In the genomic region with DNA sequence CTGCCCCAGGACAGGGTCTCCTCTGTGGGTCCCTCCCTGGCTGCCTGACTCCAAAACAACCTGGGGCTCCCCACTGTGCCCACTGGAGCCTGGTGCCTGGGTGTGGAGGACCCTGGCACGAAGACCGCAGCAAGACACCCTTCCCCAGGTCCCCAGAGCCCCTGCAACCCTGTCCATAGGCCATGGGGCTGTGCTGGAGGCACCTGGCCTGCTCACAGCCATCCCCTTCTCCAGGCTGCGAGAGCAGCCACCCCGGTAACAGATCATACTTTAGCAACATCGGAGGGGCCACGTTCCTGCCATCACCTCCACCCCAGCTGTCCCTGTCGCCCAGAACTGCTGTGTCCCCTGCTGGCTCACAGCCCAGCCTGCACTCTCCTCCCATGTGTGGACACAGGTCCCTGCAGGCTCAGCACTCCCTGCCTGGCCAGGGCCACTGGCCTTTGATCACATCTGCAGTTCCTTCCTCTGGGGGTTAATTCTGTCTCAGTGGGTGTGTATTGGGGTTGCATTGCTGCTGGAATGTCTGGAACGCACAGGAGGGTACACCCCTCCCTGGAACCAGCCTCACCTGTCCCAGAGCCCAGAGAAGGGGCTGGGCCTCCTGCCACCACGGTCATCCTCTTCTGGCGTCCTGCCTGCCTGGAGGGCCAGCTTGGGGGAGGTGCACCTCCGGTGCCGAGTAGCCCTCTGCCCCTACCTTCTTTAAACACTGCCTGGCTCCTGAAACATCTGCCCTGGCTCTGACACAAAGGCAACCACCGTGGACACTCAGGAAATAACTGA, we compare ENCODE assay signal across 1 cellular context.
TF ChIP-seq lines count a peak whose summit lies in the region.

No MANE protein-coding gene starts in this region.

TF ChIP-seq in HepG2, 621 proteins besides CTCF, POLR2A, EP300 and RAD21 (continued from another document and continues in another):
- TF ChIP-seq, protein P1, sequence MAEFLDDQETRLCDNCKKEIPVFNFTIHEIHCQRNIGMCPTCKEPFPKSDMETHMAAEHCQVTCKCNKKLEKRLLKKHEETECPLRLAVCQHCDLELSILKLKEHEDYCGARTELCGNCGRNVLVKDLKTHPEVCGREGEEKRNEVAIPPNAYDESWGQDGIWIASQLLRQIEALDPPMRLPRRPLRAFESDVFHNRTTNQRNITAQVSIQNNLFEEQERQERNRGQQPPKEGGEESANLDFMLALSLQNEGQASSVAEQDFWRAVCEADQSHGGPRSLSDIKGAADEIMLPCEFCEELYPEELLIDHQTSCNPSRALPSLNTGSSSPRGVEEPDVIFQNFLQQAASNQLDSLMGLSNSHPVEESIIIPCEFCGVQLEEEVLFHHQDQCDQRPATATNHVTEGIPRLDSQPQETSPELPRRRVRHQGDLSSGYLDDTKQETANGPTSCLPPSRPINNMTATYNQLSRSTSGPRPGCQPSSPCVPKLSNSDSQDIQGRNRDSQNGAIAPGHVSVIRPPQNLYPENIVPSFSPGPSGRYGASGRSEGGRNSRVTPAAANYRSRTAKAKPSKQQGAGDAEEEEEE (CRISPR knock-in tag; IDR thresholded peaks at IDR 0.05; ENCODE audit: borderline replicate concordance): no peak
- TF ChIP-seq ZC3H13 (CRISPR knock-in tag; IDR thresholded peaks at IDR 0.05) (no peak), CEBPG (CRISPR knock-in tag; IDR thresholded peaks at IDR 0.05) (peak; percentile 62), MXI1 (IDR thresholded peaks at IDR 0.05; ENCODE audit: borderline replicate concordance, low read depth, low read length) (no peak), ZNF674 (CRISPR knock-in tag; IDR thresholded peaks at IDR 0.05; ENCODE audit: low read depth) (no peak), NR2F1 (CRISPR knock-in tag; IDR thresholded peaks at IDR 0.05) (peak in 1 of 2 experiments; percentile 42; a peak in 1 of 4 replicates), PHB2 (IDR thresholded peaks at IDR 0.05; ENCODE audit: partially characterized antibody) (no peak), JARID2 (CRISPR knock-in tag; IDR thresholded peaks at IDR 0.05; ENCODE audit: insufficient replicate concordance) (no peak), ZNF7 (CRISPR knock-in tag; IDR thresholded peaks at IDR 0.05) (no peak), ZNF431 (CRISPR knock-in tag; IDR thresholded peaks at IDR 0.05; ENCODE audit: borderline replicate concordance, low read depth) (no peak), ZNF253 (CRISPR knock-in tag; IDR thresholded peaks at IDR 0.05; ENCODE audit: borderline replicate concordance) (no peak), HOXA9 (CRISPR knock-in tag; IDR thresholded peaks at IDR 0.05; ENCODE audit: borderline replicate concordance) (no peak), ZNF543 (CRISPR knock-in tag; IDR thresholded peaks at IDR 0.05) (no peak), ZNF749 (CRISPR knock-in tag; IDR thresholded peaks at IDR 0.05; ENCODE audit: borderline replicate concordance) (no peak), SIX4 (CRISPR knock-in tag; IDR thresholded peaks at IDR 0.05) (no peak), ZNF256 (CRISPR knock-in tag; conservative IDR thresholded peaks at IDR 0.05) (no peak), SMARCE1 (IDR thresholded peaks at IDR 0.05; ENCODE audit: borderline replicate concordance) (no peak), FOSL2 (CRISPR knock-in tag; IDR thresholded peaks at IDR 0.05) (peak; percentile 60), KDM3A (CRISPR knock-in tag; IDR thresholded peaks at IDR 0.05; ENCODE audit: low read depth) (no peak), ADNP (CRISPR knock-in tag; IDR thresholded peaks at IDR 0.05) (no peak), IKZF4 (CRISPR knock-in tag; IDR thresholded peaks at IDR 0.05; ENCODE audit: borderline replicate concordance, low read depth, not compliant biosample characterization) (no peak), ZNF329 (CRISPR knock-in tag; IDR thresholded peaks at IDR 0.05; ENCODE audit: low read depth) (no peak), NCOA5 (CRISPR knock-in tag; IDR thresholded peaks at IDR 0.05) (no peak), MED8 (CRISPR knock-in tag; IDR thresholded peaks at IDR 0.05; ENCODE audit: insufficient replicate concordance) (no peak), MEF2D (CRISPR knock-in tag; IDR thresholded peaks at IDR 0.05) (peak; percentile 56; the same call in 1 of the 2 replicates), SP2 (CRISPR knock-in tag; IDR thresholded peaks at IDR 0.05) (no peak), TOE1 (CRISPR knock-in tag; IDR thresholded peaks at IDR 0.05) (no peak; the same call in 1 of the 2 replicates), ATF7-NPFF (CRISPR knock-in tag; IDR thresholded peaks at IDR 0.05; ENCODE audit: low read depth) (no peak), NFYC (CRISPR knock-in tag; IDR thresholded peaks at IDR 0.05) (no peak)
- TF ChIP-seq, protein P2, sequence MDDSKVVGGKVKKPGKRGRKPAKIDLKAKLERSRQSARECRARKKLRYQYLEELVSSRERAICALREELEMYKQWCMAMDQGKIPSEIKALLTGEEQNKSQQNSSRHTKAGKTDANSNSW (CRISPR knock-in tag; IDR thresholded peaks at IDR 0.05; ENCODE audit: borderline replicate concordance): no peak
- TF ChIP-seq, protein P3, sequence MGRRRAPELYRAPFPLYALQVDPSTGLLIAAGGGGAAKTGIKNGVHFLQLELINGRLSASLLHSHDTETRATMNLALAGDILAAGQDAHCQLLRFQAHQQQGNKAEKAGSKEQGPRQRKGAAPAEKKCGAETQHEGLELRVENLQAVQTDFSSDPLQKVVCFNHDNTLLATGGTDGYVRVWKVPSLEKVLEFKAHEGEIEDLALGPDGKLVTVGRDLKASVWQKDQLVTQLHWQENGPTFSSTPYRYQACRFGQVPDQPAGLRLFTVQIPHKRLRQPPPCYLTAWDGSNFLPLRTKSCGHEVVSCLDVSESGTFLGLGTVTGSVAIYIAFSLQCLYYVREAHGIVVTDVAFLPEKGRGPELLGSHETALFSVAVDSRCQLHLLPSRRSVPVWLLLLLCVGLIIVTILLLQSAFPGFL (CRISPR knock-in tag; IDR thresholded peaks at IDR 0.05): no peak
- TF ChIP-seq, protein P4, sequence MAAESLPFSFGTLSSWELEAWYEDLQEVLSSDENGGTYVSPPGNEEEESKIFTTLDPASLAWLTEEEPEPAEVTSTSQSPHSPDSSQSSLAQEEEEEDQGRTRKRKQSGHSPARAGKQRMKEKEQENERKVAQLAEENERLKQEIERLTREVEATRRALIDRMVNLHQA (CRISPR knock-in tag; IDR thresholded peaks at IDR 0.05): no peak
- TF ChIP-seq, protein P5, sequence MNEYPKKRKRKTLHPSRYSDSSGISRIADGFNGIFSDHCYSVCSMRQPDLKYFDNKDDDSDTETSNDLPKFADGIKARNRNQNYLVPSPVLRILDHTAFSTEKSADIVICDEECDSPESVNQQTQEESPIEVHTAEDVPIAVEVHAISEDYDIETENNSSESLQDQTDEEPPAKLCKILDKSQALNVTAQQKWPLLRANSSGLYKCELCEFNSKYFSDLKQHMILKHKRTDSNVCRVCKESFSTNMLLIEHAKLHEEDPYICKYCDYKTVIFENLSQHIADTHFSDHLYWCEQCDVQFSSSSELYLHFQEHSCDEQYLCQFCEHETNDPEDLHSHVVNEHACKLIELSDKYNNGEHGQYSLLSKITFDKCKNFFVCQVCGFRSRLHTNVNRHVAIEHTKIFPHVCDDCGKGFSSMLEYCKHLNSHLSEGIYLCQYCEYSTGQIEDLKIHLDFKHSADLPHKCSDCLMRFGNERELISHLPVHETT (CRISPR knock-in tag; conservative IDR thresholded peaks at IDR 0.05): 0 out of 2 replicates have a peak, but pooled peaks have one; percentile 58
- TF ChIP-seq, protein P6, sequence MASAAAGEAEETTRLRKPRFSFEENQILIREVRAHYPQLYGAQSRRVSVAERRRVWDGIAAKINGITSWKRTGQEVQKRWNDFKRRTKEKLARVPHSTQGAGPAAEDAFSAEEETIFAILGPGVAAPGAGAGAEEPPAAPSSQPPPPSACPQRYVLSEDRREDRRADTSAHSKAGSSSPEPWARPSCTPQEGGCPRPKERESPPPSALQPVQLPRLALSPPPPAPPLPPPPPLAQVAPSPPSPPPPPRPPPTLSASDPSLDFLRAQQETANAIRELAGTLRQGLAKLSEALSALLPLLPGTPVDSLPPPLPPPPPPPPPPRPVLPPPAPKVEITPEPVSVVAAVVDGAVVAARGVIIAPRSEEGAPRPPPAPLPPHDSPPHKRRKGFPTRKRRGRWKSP (CRISPR knock-in tag; IDR thresholded peaks at IDR 0.05): no peak
- TF ChIP-seq, protein P7, sequence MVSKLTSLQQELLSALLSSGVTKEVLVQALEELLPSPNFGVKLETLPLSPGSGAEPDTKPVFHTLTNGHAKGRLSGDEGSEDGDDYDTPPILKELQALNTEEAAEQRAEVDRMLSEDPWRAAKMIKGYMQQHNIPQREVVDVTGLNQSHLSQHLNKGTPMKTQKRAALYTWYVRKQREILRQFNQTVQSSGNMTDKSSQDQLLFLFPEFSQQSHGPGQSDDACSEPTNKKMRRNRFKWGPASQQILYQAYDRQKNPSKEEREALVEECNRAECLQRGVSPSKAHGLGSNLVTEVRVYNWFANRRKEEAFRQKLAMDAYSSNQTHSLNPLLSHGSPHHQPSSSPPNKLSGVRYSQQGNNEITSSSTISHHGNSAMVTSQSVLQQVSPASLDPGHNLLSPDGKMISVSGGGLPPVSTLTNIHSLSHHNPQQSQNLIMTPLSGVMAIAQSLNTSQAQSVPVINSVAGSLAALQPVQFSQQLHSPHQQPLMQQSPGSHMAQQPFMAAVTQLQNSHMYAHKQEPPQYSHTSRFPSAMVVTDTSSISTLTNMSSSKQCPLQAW (CRISPR knock-in tag; IDR thresholded peaks at IDR 0.05): peak; percentile 53; the same call in 1 of the 2 replicates
- TF ChIP-seq, protein P8, sequence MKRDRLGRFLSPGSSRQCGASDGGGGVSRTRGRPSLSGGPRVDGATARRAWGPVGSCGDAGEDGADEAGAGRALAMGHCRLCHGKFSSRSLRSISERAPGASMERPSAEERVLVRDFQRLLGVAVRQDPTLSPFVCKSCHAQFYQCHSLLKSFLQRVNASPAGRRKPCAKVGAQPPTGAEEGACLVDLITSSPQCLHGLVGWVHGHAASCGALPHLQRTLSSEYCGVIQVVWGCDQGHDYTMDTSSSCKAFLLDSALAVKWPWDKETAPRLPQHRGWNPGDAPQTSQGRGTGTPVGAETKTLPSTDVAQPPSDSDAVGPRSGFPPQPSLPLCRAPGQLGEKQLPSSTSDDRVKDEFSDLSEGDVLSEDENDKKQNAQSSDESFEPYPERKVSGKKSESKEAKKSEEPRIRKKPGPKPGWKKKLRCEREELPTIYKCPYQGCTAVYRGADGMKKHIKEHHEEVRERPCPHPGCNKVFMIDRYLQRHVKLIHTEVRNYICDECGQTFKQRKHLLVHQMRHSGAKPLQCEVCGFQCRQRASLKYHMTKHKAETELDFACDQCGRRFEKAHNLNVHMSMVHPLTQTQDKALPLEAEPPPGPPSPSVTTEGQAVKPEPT (CRISPR knock-in tag; IDR thresholded peaks at IDR 0.05; ENCODE audit: low read depth): no peak
- TF ChIP-seq, protein P9, sequence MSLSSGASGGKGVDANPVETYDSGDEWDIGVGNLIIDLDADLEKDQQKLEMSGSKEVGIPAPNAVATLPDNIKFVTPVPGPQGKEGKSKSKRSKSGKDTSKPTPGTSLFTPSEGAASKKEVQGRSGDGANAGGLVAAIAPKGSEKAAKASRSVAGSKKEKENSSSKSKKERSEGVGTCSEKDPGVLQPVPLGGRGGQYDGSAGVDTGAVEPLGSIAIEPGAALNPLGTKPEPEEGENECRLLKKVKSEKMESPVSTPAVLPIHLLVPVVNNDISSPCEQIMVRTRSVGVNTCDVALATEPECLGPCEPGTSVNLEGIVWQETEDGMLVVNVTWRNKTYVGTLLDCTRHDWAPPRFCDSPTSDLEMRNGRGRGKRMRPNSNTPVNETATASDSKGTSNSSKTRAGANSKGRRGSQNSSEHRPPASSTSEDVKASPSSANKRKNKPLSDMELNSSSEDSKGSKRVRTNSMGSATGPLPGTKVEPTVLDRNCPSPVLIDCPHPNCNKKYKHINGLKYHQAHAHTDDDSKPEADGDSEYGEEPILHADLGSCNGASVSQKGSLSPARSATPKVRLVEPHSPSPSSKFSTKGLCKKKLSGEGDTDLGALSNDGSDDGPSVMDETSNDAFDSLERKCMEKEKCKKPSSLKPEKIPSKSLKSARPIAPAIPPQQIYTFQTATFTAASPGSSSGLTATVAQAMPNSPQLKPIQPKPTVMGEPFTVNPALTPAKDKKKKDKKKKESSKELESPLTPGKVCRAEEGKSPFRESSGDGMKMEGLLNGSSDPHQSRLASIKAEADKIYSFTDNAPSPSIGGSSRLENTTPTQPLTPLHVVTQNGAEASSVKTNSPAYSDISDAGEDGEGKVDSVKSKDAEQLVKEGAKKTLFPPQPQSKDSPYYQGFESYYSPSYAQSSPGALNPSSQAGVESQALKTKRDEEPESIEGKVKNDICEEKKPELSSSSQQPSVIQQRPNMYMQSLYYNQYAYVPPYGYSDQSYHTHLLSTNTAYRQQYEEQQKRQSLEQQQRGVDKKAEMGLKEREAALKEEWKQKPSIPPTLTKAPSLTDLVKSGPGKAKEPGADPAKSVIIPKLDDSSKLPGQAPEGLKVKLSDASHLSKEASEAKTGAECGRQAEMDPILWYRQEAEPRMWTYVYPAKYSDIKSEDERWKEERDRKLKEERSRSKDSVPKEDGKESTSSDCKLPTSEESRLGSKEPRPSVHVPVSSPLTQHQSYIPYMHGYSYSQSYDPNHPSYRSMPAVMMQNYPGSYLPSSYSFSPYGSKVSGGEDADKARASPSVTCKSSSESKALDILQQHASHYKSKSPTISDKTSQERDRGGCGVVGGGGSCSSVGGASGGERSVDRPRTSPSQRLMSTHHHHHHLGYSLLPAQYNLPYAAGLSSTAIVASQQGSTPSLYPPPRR (CRISPR knock-in tag; IDR thresholded peaks at IDR 0.05; ENCODE audit: borderline replicate concordance): 0 out of 2 replicates have a peak, but pooled peaks have one; percentile 18
- TF ChIP-seq, protein P10, sequence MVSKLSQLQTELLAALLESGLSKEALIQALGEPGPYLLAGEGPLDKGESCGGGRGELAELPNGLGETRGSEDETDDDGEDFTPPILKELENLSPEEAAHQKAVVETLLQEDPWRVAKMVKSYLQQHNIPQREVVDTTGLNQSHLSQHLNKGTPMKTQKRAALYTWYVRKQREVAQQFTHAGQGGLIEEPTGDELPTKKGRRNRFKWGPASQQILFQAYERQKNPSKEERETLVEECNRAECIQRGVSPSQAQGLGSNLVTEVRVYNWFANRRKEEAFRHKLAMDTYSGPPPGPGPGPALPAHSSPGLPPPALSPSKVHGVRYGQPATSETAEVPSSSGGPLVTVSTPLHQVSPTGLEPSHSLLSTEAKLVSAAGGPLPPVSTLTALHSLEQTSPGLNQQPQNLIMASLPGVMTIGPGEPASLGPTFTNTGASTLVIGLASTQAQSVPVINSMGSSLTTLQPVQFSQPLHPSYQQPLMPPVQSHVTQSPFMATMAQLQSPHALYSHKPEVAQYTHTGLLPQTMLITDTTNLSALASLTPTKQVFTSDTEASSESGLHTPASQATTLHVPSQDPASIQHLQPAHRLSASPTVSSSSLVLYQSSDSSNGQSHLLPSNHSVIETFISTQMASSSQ (IDR thresholded peaks at IDR 0.05; ENCODE audit: low read depth): no peak
- TF ChIP-seq, protein P10 (CRISPR knock-in tag; IDR thresholded peaks at IDR 0.05; ENCODE audit: borderline replicate concordance): peak; percentile 32; the same call in 1 of the 2 replicates
